Comparison of ENCODE assay signal across 17 cellular contexts in the genomic region with DNA sequence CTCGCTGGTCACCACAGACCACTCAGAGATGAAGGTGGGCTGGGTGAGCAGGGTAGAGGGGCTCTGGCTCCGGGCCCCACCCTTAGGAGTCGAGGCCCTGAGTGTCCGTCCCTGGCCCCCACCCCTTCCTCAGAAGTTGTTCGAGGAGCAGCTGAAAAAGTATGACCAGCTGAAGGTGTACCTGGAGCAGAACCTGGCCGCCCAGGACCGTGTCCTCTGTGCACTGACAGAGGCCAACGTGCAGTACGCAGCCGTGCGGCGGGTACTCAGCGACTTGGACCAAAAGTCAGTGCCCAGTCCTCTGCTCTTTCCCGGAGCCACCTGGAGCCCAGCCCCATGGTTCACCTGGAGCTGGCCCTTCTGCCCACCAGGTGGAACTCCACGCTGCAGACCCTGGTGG. TPM values are rescaled to one million over a fixed set of nuclear protein-coding genes. Genes with fewer than 3 reads are reported as not detected.
DNase-seq lines count a peak whose midpoint lies in the region; ATAC-seq, FAIRE-seq and TF ChIP-seq lines count a peak whose summit lies in the region.
"Had no signal": no experiment of that assay in that cellular context is flagged by ENCODE, and none has a peak within 500 bp of the region (broad histone marks: within the 10 kb centered on the region; RNA-seq: fewer than 3 reads in every experiment).

No MANE protein-coding gene starts in this region.

- no peak overlapping the region for H2BK5ac ChIP-seq in neuronal stem cell (ENCODE audit: low read length)

- in situ Hi-C loops in mammary epithelial cell (cut with MboI; ENCODE audit: low sequenced_read_pairs in 2 of 2), result no loop called here
- in situ Hi-C loops in GM12878 (cut with MboI), result no loop called here

- no peak overlapping the region for H3K4ac ChIP-seq in neuronal stem cell (ENCODE audit: low read length)

- dilution Hi-C loops in mammary epithelial cell (cut with HindIII; ENCODE audit: low sequenced_read_pairs), result loop anchor here (5.0 kb wide), 1 partner anchor 33 kb away; no protein-coding TSS in a partner anchor

- SMC1A ChIA-PET in GM12878 (lab: Charles Lee; ENCODE audit: uncharacterized antibody, unreplicated experiment), result no interaction called here

- H2BK15ac ChIP-seq in neuronal stem cell (ENCODE audit: low read length), result no peak overlapping the region

- peaks cover 7% of the 10 kb centered on the region for H3K79me1 ChIP-seq in neuronal stem cell (ENCODE audit: low read depth, low read length)

- H3K4me2 ChIP-seq in mammary epithelial cell (ENCODE audit: insufficient read depth, low read depth, low read length), result no peak overlapping the region
- H3K4me2 ChIP-seq in GM12878 (ENCODE audit: control insufficient read depth, insufficient read depth), result no peak overlapping the region
- no peak overlapping the region for H3K4me2 ChIP-seq in neuronal stem cell (ENCODE audit: insufficient read depth, low read length, poor library complexity, severe bottlenecking)
- H3K4me2 ChIP-seq: BLaER1 treated with 17β-estradiol and CSF1 and Interleukin-3, amounts not matched to agents 10 nM and 100 nM had no signal

- H3K27me3 ChIP-seq in mammary epithelial cell (ENCODE audit: insufficient read depth, low read length), result no peaks in the 10 kb centered on the region
- no peaks in the 10 kb centered on the region for H3K27me3 ChIP-seq in breast epithelium
- H3K27me3 ChIP-seq in GM12878 (replicated peaks in 1 of 2; ENCODE audit: control insufficient read depth in 2 of 2, insufficient read depth in 2 of 2, low read length in 1 of 2), result no peaks in the 10 kb centered on the region
- no peaks in the 10 kb centered on the region for H3K27me3 ChIP-seq in neuronal stem cell (ENCODE audit: control insufficient read depth in 3 of 3, insufficient read depth in 3 of 3, low read depth in 1 of 3, low read length in 3 of 3)
- H3K27me3 ChIP-seq: BLaER1 treated with 17β-estradiol and CSF1 and Interleukin-3, amounts not matched to agents 10 nM and 100 nM had no signal

- H4K91ac ChIP-seq in neuronal stem cell (ENCODE audit: low read depth, low read length, poor library complexity), result no peak overlapping the region

- TF ChIP-seq EP300 in GM12878 (IDR thresholded peaks at IDR 0.05; ENCODE audit: borderline replicate concordance in 1 of 2, control insufficient read depth in 1 of 2, low read depth in 2 of 2, low read length in 2 of 2), result no peak

- TF ChIP-seq CTCF in mammary epithelial cell (conservative IDR thresholded peaks at IDR 0.05 in 1 of 2, IDR thresholded peaks at IDR 0.05 in 1 of 2; ENCODE audit: extremely low read depth in 1 of 2, insufficient read depth in 1 of 2, low read depth in 1 of 2, low read length in 2 of 2), result no peak
- no peak for TF ChIP-seq CTCF in breast epithelium (IDR thresholded peaks at IDR 0.05)
- TF ChIP-seq CTCF in GM12878 (IDR thresholded peaks at IDR 0.05 in 2 of 3, conservative IDR thresholded peaks at IDR 0.05 in 1 of 3; ENCODE audit: control insufficient read depth in 2 of 3, extremely low read depth in 1 of 3, insufficient read depth in 1 of 3, low read depth in 3 of 3, low read length in 3 of 3), result no peak

- peaks cover 9% of the 10 kb centered on the region for H3K4me1 ChIP-seq in mammary epithelial cell (ENCODE audit: insufficient read depth, low read length)
- peaks cover 0 to 7% of the 10 kb centered on the region in 2 donors for H3K4me1 ChIP-seq in breast epithelium
- H3K4me1 ChIP-seq in GM12878 (ENCODE audit: control insufficient read depth, insufficient read depth, low read length), result no peaks in the 10 kb centered on the region
- H3K4me1 ChIP-seq in neuronal stem cell (ENCODE audit: control insufficient read depth in 2 of 2, insufficient read depth in 1 of 2, low read depth in 1 of 2, low read length in 2 of 2), result peaks cover 7 to 9% of the 10 kb centered on the region in 2 donors

- no peak for TF ChIP-seq RAD21 in GM12878 (IDR thresholded peaks at IDR 0.05; ENCODE audit: insufficient read depth, low read depth, low read length)

- no peak overlapping the region for H2BK12ac ChIP-seq in neuronal stem cell (ENCODE audit: low read length)

- FAIRE-seq in GM12878 (lab: Jason Lieb, UNC), result no peak
- FAIRE-seq: D721Med, G401.6, GM12892, GM18507 had no signal

- RAD21 ChIA-PET in GM12878 (lab: Charles Lee; ENCODE audit: unreplicated experiment), result no interaction called here

- H3K9ac ChIP-seq in mammary epithelial cell (ENCODE audit: insufficient read depth, low read length) (no peak overlapping the region), GM12878 (ENCODE audit: control insufficient read depth, insufficient read depth, low read length) (no peak overlapping the region), neuronal stem cell (ENCODE audit: low read depth, low read length, poor library complexity) (no peak overlapping the region)
- H3K9ac ChIP-seq: BLaER1 treated with 17β-estradiol and CSF1 and Interleukin-3, amounts not matched to agents 10 nM and 100 nM had no signal

- WGBS in mammary epithelial cell (ENCODE audit: low coverage, missing lambda C conversion rate), result 97% methylated on average over 12 of the region's 15 CpGs
- WGBS in GM12878 (ENCODE audit: insufficient coverage, insufficient replicate concordance, low lambda C conversion rate, missing lambda C conversion rate), result 92% methylated on average over 15 of the region's 15 CpGs
- WGBS in neuronal stem cell (ENCODE audit: extremely low coverage in 2 of 2, insufficient read length in 2 of 2, insufficient replicate concordance in 1 of 2), 2 donors, result no CpG with 5 or more reads among the region's 15 CpGs

- H3K23ac ChIP-seq in neuronal stem cell (ENCODE audit: low read depth, low read length, poor library complexity), result peak overlapping the region; percentile 31

- DNase-seq in mammary epithelial cell (no peak), breast epithelium (ENCODE audit: low spot score in 2 of 2) (no peak), GM12878 (ENCODE audit: low read depth, low spot score) (no peak), neuronal stem cell (ENCODE audit: low spot score) (no peak), globus pallidus (ENCODE audit: low spot score) (no peak)
- DNase-seq in activated CD8-positive, alpha-beta memory T cell treated with anti-CD3 and anti-CD28 coated beads for 24 hours, result no peak
- DNase-seq: CD8-positive, alpha-beta T cell; GOT3; H9; KG1 had no signal

- H4K20me1 ChIP-seq in mammary epithelial cell (ENCODE audit: insufficient read depth, low read length) (no peaks in the 10 kb centered on the region), GM12878 (ENCODE audit: control insufficient read depth, insufficient read depth) (no peaks in the 10 kb centered on the region; the same call in 1 of the 2 replicates)

- H3K18ac ChIP-seq in neuronal stem cell (ENCODE audit: low read length), result no peak overlapping the region

- BruUV-seq in mammary epithelial cell (replicated peaks; lab: Mats Ljungman, UMichigan), result TSS peak; percentile 12
- TSS peak; percentile 26 for BruUV-seq in GM12878 (replicated peaks; lab: Mats Ljungman, UMichigan)

- peaks cover 17% of the 10 kb centered on the region for H3K79me2 ChIP-seq in mammary epithelial cell (ENCODE audit: insufficient read depth, low read length)
- H3K79me2 ChIP-seq in GM12878 (ENCODE audit: control insufficient read depth, insufficient read depth, low read length), result no peaks in the 10 kb centered on the region

- no peak overlapping the region for H2AK5ac ChIP-seq in neuronal stem cell (ENCODE audit: low read depth, low read length)

- no peak overlapping the region for H4K8ac ChIP-seq in neuronal stem cell (ENCODE audit: low read depth, low read length)

- no peak overlapping the region for H2BK120ac ChIP-seq in neuronal stem cell (ENCODE audit: low read depth, low read length)

- H3K27ac ChIP-seq in mammary epithelial cell (ENCODE audit: insufficient read depth, low read depth, low read length) (no peak overlapping the region), breast epithelium (no peak overlapping the region), GM12878 (ENCODE audit: control insufficient read depth, insufficient read depth) (no peak overlapping the region), neuronal stem cell (replicated peaks; ENCODE audit: low read length) (no peak overlapping the region)
- H3K27ac ChIP-seq: 22Rv1; BLaER1 treated with 17β-estradiol and CSF1 and Interleukin-3, amounts not matched to agents 10 nM and 100 nM had no signal

- H3K36me3 ChIP-seq in mammary epithelial cell (ENCODE audit: insufficient read depth, low read length) (peaks cover 7% of the 10 kb centered on the region), breast epithelium (peaks cover 18% of the 10 kb centered on the region), GM12878 (ENCODE audit: control insufficient read depth in 2 of 2, insufficient read depth in 2 of 2, low read length in 1 of 2) (peaks cover 21 to 67% of the 10 kb centered on the region in 2 experiments), neuronal stem cell (replicated peaks in 1 of 2; ENCODE audit: control insufficient read depth in 2 of 2, insufficient read depth in 2 of 2, low read length in 2 of 2) (peaks cover 54 to 86% of the 10 kb centered on the region in 2 donors)

- no peak overlapping the region for H3K14ac ChIP-seq in neuronal stem cell (ENCODE audit: low read length)

- POLR2A ChIA-PET in GM12878 (lab: Charles Lee), result no interaction called here

- intact Hi-C loops in mammary epithelial cell (cut with micrococcal nuclease), result no loop called here
- intact Hi-C loops in breast epithelium (cut with DNase I; ENCODE audit: low total_unique reads), result no loop called here
- intact Hi-C loops in GM12878 (cut with micrococcal nuclease; ENCODE audit: unreplicated experiment), result no loop called here

- H3K4me3 ChIP-seq in mammary epithelial cell (replicated peaks in 1 of 3; ENCODE audit: insufficient read depth in 1 of 3, low read depth in 2 of 3, low read length in 3 of 3) (no peak overlapping the region), breast epithelium (no peak overlapping the region), GM12878 (no peak overlapping the region), neuronal stem cell (ENCODE audit: low read length in 2 of 2) (no peak overlapping the region)
- H3K4me3 ChIP-seq: BLaER1 treated with 17β-estradiol and CSF1 and Interleukin-3, amounts not matched to agents 10 nM and 100 nM had no signal

- ATAC-seq in GM12878, result no peak
- ATAC-seq in GM19463 (IDR thresholded peaks at IDR 0.05; ENCODE audit: unreplicated experiment), result no peak
- ATAC-seq: CD8-positive, alpha-beta T cell had no signal

- CTCF ChIA-PET in mammary epithelial cell (lab: Charles Lee; ENCODE audit: low non-redundant PET) (no interaction called here), GM12878 (lab: Yijun Ruan, JAX) (interaction anchor here (1.4 kb wide), 1 partner anchor 12 kb away, joined by 4 read pairs; no protein-coding TSS in a partner anchor)

- TF ChIP-seq POLR2A in breast epithelium (IDR thresholded peaks at IDR 0.05) (no peak), GM12878 (IDR thresholded peaks at IDR 0.05; ENCODE audit: low read depth, low read length) (no peak; the same call in 1 of the 2 replicates)

- H2AFZ ChIP-seq in mammary epithelial cell (ENCODE audit: low read depth, low read length) (no peak overlapping the region), GM12878 (ENCODE audit: control insufficient read depth, low read depth, low read length) (no peak overlapping the region), neuronal stem cell (ENCODE audit: low read length) (no peak overlapping the region)

- H3K9me3 ChIP-seq in mammary epithelial cell (replicated peaks; ENCODE audit: insufficient read depth, low read length) (no peaks in the 10 kb centered on the region), breast epithelium (no peaks in the 10 kb centered on the region), GM12878 (replicated peaks; ENCODE audit: control insufficient read depth, insufficient read depth, low read length) (no peaks in the 10 kb centered on the region), neuronal stem cell (replicated peaks in 1 of 2; ENCODE audit: control insufficient read depth in 2 of 2, insufficient read depth in 1 of 2, low read depth in 1 of 2, low read length in 2 of 2) (peaks cover 0 to 2% of the 10 kb centered on the region in 2 donors)
- H3K9me3 ChIP-seq: BLaER1 treated with 17β-estradiol and CSF1 and Interleukin-3, amounts not matched to agents 10 nM and 100 nM had no signal

RNA-seq across cellular contexts. Expression of a gene that starts 28.5 kb away (rescaled TPM):
- total RNA-seq in mammary epithelial cell, result 10 to 100 TPM; 31.3 to 46.6 TPM
- polyA plus RNA-seq in mammary epithelial cell, result 2.9 TPM
- polyA minus RNA-seq in mammary epithelial cell, result 23.6 TPM
- 10 to 100 TPM; 14.3 to 23.3 (median 18.4) TPM for total RNA-seq in breast epithelium
- 22.8 and 24.2 TPM in 2 replicates for total RNA-seq in GM12878 (2013; cell fraction: nucleolus; rRNA removed)
- 4.1 and 4.4 TPM in 2 replicates for total RNA-seq in GM12878 (2014; rRNA removed)
- 3.7 and 4.2 TPM in 2 replicates for total RNA-seq in GM12878 (2014; rRNA removed; fragmentation: Illumina TruSeq; extraction: Trizol)
- 25.4 and 28.6 TPM in 2 replicates for total RNA-seq in GM12878 (2021)
- polyA plus RNA-seq in GM12878 (2011; ENCODE audit: low read depth), result 7.1 TPM
- 0.46 and 0.92 TPM in 2 replicates for polyA plus RNA-seq in GM12878 (2011; rRNA removed)
- 1.1 and 1.2 TPM in 2 replicates for polyA plus RNA-seq in GM12878 (2011; cell fraction: cytosol; rRNA removed)
- 14.9 and 23.1 TPM in 2 replicates for polyA plus RNA-seq in GM12878 (2011; cell fraction: nucleus; rRNA removed)
- 18.7 and 19.9 TPM in 2 replicates for polyA plus RNA-seq in GM12878 (2012)
- 2.0 and 4.8 TPM in 2 replicates for polyA plus RNA-seq in GM12878 (2014; fragmentation: Illumina TruSeq; extraction: Trizol)
- under 1 TPM; 0.44 to 0.68 TPM for polyA plus RNA-seq in GM12878 (2014; fragmentation: Nextera tagmentation; extraction: Ambion mirVana)
- 6.9 and 11.9 TPM in 2 replicates for polyA plus RNA-seq in GM12878 (2014; rRNA removed)
- 10 to 100 TPM in 1 of 2 experiments, 1 to 10 TPM in 1; 9.8 to 10.5 TPM for polyA plus RNA-seq in GM12878 (2016; fragmentation: Nextera tagmentation; extraction: Ambion mirVana)
- polyA minus RNA-seq in GM12878 (2011; rRNA and poly(A)+ RNA removed), result 3.5 and 9.7 TPM in 2 replicates
- 5.1 and 5.3 TPM in 2 replicates for polyA minus RNA-seq in GM12878 (2011; cell fraction: cytosol; rRNA and poly(A)+ RNA removed)
- polyA minus RNA-seq in GM12878 (2011; cell fraction: nucleus; rRNA and poly(A)+ RNA removed), result 12.0 and 20.6 TPM in 2 replicates
- polyA plus RNA-seq in neuronal stem cell (2013, experiment 1 of 2), result 16.8 TPM
- polyA plus RNA-seq in neuronal stem cell (2013, experiment 2 of 2), result 16.8 TPM
